Comparison of ENCODE assay signal across 1 cellular context in the genomic region with DNA sequence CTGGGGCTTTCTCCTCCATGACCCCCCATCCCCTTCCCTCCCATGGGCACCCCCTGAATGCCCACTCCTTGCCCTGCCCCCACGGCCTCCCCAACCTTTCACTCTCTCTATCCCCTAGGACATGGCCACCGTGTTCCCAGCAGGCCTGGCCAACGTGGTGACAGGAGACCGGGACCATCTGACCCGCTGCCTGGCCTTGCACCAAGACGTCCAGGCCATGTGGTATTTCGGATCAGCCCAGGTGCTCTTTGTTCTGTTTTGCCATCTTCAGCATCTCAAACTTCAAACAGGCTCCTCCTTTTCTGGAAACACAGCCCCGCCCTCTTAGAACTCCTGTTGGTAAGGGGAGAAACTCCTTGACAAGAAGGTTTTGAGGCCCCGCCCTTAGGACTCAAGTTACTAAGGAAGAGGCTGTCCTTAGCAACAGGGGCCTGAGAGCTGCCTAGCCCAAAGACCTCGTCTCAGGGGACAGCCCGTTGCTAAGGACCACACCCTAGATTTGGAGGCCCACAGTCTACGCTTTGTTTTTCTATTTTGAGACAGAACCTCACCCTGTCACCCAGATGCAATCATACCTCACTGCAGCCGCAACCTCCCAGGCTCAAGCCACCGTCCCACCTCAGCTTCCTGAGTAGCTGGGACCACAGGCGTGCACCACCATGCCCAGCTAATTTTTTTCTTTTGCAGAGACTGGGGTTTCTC.
TF ChIP-seq lines count a peak whose summit lies in the region.

No MANE protein-coding gene starts in this region.

TF ChIP-seq in HEK293, 187 proteins besides CTCF, POLR2A, EP300 and RAD21 (continued from another document):
- peak; percentile 31; the same call in 1 of the 2 replicates for TF ChIP-seq GLIS2 (tag by site-specific recombination; IDR thresholded peaks at IDR 0.05)
- TF ChIP-seq ZEB2 (tag by site-specific recombination; IDR thresholded peaks at IDR 0.05): no peak
- TF ChIP-seq ZNF571 (tag by site-specific recombination; IDR thresholded peaks at IDR 0.05): no peak
- TF ChIP-seq, protein P1, sequence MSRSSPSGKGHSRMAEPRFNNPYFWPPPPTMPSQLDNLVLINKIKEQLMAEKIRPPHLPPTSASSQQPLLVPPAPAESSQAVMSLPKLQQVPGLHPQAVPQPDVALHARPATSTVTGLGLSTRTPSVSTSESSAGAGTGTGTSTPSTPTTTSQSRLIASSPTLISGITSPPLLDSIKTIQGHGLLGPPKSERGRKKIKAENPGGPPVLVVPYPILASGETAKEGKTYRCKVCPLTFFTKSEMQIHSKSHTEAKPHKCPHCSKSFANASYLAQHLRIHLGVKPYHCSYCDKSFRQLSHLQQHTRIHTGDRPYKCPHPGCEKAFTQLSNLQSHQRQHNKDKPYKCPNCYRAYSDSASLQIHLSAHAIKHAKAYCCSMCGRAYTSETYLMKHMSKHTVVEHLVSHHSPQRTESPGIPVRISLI (tag by site-specific recombination; IDR thresholded peaks at IDR 0.05): 0 out of 2 replicates have a peak, but pooled peaks have one; percentile 46
- no peak for TF ChIP-seq ZSCAN30 (tag by site-specific recombination; IDR thresholded peaks at IDR 0.05)
- TF ChIP-seq ZNF768 (tag by site-specific recombination; IDR thresholded peaks at IDR 0.05): no peak
- TF ChIP-seq KLF9 (tag by site-specific recombination; IDR thresholded peaks at IDR 0.05; ENCODE audit: low read depth): 0 out of 2 replicates have a peak, but pooled peaks have one; percentile 21
- no peak for TF ChIP-seq ZNF37A (tag by site-specific recombination; IDR thresholded peaks at IDR 0.05)
- TF ChIP-seq SP2 (tag by site-specific recombination; IDR thresholded peaks at IDR 0.05): peak; percentile 60
- TF ChIP-seq HOXA7 (CRISPR knock-in tag; IDR thresholded peaks at IDR 0.05; ENCODE audit: borderline replicate concordance): no peak
- peak; percentile 58; the same call in 1 of the 2 replicates for TF ChIP-seq OSR2 (tag by site-specific recombination; IDR thresholded peaks at IDR 0.05)
- peak; percentile 54; the same call in 1 of the 2 replicates for TF ChIP-seq ZNF394 (tag by site-specific recombination; IDR thresholded peaks at IDR 0.05; ENCODE audit: borderline replicate concordance)
- no peak for TF ChIP-seq BCL11A (tag by site-specific recombination; IDR thresholded peaks at IDR 0.05; ENCODE audit: low read depth)
- no peak for TF ChIP-seq ZNF155 (tag by site-specific recombination; IDR thresholded peaks at IDR 0.05)
- TF ChIP-seq, protein P2, sequence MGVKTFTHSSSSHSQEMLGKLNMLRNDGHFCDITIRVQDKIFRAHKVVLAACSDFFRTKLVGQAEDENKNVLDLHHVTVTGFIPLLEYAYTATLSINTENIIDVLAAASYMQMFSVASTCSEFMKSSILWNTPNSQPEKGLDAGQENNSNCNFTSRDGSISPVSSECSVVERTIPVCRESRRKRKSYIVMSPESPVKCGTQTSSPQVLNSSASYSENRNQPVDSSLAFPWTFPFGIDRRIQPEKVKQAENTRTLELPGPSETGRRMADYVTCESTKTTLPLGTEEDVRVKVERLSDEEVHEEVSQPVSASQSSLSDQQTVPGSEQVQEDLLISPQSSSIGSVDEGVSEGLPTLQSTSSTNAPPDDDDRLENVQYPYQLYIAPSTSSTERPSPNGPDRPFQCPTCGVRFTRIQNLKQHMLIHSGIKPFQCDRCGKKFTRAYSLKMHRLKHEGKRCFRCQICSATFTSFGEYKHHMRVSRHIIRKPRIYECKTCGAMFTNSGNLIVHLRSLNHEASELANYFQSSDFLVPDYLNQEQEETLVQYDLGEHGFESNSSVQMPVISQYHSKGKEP (tag by site-specific recombination; IDR thresholded peaks at IDR 0.05): peak; percentile 72
- TF ChIP-seq ZNF626 (tag by site-specific recombination; IDR thresholded peaks at IDR 0.05): no peak
- peak; percentile 74 for TF ChIP-seq ZXDB (tag by site-specific recombination; IDR thresholded peaks at IDR 0.05)
- no peak for TF ChIP-seq TCF7L2 (IDR thresholded peaks at IDR 0.05; ENCODE audit: borderline replicate concordance, low read depth, low read length)
- no peak for TF ChIP-seq ZNF792 (tag by site-specific recombination; IDR thresholded peaks at IDR 0.05)
- no peak for TF ChIP-seq ZNF24 (tag by site-specific recombination; IDR thresholded peaks at IDR 0.05)
- TF ChIP-seq KLF1 (tag by site-specific recombination; IDR thresholded peaks at IDR 0.05): peak; percentile 92
- TF ChIP-seq ZNF140 (tag by site-specific recombination; IDR thresholded peaks at IDR 0.05): no peak
- no peak for TF ChIP-seq EGR2 (tag by site-specific recombination; IDR thresholded peaks at IDR 0.05; ENCODE audit: low read depth)
- TF ChIP-seq, protein P3, sequence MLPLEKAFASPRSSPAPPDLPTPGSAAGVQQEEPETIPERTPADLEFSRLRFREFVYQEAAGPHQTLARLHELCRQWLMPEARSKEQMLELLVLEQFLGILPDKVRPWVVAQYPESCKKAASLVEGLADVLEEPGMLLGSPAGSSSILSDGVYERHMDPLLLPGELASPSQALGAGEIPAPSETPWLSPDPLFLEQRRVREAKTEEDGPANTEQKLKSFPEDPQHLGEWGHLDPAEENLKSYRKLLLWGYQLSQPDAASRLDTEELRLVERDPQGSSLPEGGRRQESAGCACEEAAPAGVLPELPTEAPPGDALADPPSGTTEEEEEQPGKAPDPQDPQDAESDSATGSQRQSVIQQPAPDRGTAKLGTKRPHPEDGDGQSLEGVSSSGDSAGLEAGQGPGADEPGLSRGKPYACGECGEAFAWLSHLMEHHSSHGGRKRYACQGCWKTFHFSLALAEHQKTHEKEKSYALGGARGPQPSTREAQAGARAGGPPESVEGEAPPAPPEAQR (tag by site-specific recombination; IDR thresholded peaks at IDR 0.05): no peak
- TF ChIP-seq ZNF660 (tag by site-specific recombination; IDR thresholded peaks at IDR 0.05): no peak
- TF ChIP-seq KLF7 (tag by site-specific recombination; IDR thresholded peaks at IDR 0.05; ENCODE audit: borderline replicate concordance): peak; percentile 50; the same call in 1 of the 2 replicates
- peak; percentile 83 for TF ChIP-seq ZNF335 (tag by site-specific recombination; conservative IDR thresholded peaks at IDR 0.05)
- no peak for TF ChIP-seq ZNF785 (tag by site-specific recombination; IDR thresholded peaks at IDR 0.05)
- TF ChIP-seq ZNF169 (tag by site-specific recombination; IDR thresholded peaks at IDR 0.05): no peak
- TF ChIP-seq ZNF600 (tag by site-specific recombination; IDR thresholded peaks at IDR 0.05): no peak
- TF ChIP-seq ZNF837 (tag by site-specific recombination; IDR thresholded peaks at IDR 0.05): no peak
- TF ChIP-seq ZNF175 (tag by site-specific recombination; IDR thresholded peaks at IDR 0.05): no peak
- TF ChIP-seq ZNF341 (tag by site-specific recombination; IDR thresholded peaks at IDR 0.05; ENCODE audit: low read depth): no peak
- peak; percentile 50; the same call in 1 of the 2 replicates for TF ChIP-seq SP3 (tag by site-specific recombination; IDR thresholded peaks at IDR 0.05)
- no peak for TF ChIP-seq ZNF48 (tag by site-specific recombination; IDR thresholded peaks at IDR 0.05)
